Comparison of ENCODE assay signal across 7 cellular contexts in the genomic region with DNA sequence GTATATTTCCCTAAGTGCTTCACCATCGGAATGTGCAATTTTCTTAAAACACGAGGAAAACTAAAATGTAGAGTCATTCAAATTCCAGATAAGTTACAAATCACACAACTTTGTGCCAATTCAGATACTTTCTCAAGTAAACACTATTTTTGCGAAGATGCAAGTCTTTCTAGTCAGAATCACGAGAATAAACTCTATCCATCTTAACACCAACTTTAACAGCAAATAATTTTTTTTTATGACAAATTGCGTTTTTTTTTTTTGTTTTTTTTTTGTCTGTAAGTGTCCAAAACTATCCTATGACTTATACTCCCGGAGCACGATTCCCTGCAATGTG. TPM values are rescaled to one million over a fixed set of nuclear protein-coding genes. Genes with fewer than 3 reads are reported as not detected.
DNase-seq lines count a peak whose midpoint lies in the region; ATAC-seq lines count a peak whose summit lies in the region.

No MANE protein-coding gene starts in this region.

- H3K9me3 Mint-ChIP-seq in activated naive CD4-positive, alpha-beta T cell treated with anti-CD3 and anti-CD28 coated beads, Interleukin-2, amount 50 U/mL, for 72 hours = no peaks in the 10 kb centered on the region

- no peaks in the 10 kb centered on the region for H3K36me3 ChIP-seq in stomach smooth muscle (ENCODE audit: control insufficient read depth in 2 of 2, insufficient read depth in 2 of 2, low read length in 2 of 2)

- H3K9me3 ChIP-seq in iPS-18c (ENCODE audit: control insufficient read depth, insufficient read depth, low read length) = no peaks in the 10 kb centered on the region
- no peaks in the 10 kb centered on the region for H3K9me3 ChIP-seq in stomach smooth muscle (ENCODE audit: control insufficient read depth in 2 of 2, low read length in 2 of 2)

- peak overlapping the region; percentile 92 to 94 for H3K27ac Mint-ChIP-seq in activated naive CD4-positive, alpha-beta T cell treated with anti-CD3 and anti-CD28 coated beads, Interleukin-2, amount 50 U/mL, for 72 hours

- H3K4me1 ChIP-seq in stomach smooth muscle (ENCODE audit: control insufficient read depth, insufficient read depth, low read length) = peaks cover 22% of the 10 kb centered on the region

- no peaks in the 10 kb centered on the region for H3K27me3 ChIP-seq in stomach smooth muscle (ENCODE audit: control insufficient read depth in 1 of 2, insufficient read depth in 2 of 2, low read length in 2 of 2)

- H3K36me3 Mint-ChIP-seq in activated naive CD4-positive, alpha-beta T cell treated with anti-CD3 and anti-CD28 coated beads, Interleukin-2, amount 50 U/mL, for 72 hours = peaks cover 15 to 23% of the 10 kb centered on the region in 2 donors

- H3K4me3 ChIP-seq in iPS-18c (ENCODE audit: insufficient read depth, low read depth, low read length) (peak overlapping the region; percentile 71), stomach smooth muscle (ENCODE audit: low read length in 2 of 2) (peak overlapping the region; percentile 88 to 98)

- peak overlapping the region; percentile 99 for H3K27ac ChIP-seq in stomach smooth muscle (ENCODE audit: low read length)

- DNase-seq in HCEC 1CT (peak; percentile 81), LoVo (ENCODE audit: low spot score) (no peak), midbrain (lab: John Stamatoyannopoulos, UW) (no peak)
- DNase-seq in activated naive CD4-positive, alpha-beta T cell treated with anti-CD3 and anti-CD28 coated beads, Interleukin-2, amount 50 U/mL, for 72 hours (ENCODE audit: low spot score in 2 of 2) = no peak

- no peak for ATAC-seq in activated naive CD4-positive, alpha-beta T cell treated with anti-CD3 and anti-CD28 coated beads, Interleukin-2, amount 50 U/mL, for 72 hours
- ATAC-seq in GM18870 (IDR thresholded peaks at IDR 0.05; ENCODE audit: unreplicated experiment) = no peak

- peak overlapping the region; percentile 90 to 94 for H3K9ac ChIP-seq in stomach smooth muscle (ENCODE audit: low read length in 2 of 2)

RNA-seq across cellular contexts. Expression of a gene that starts 1.3 kb away (rescaled TPM):
- total RNA-seq in activated naive CD4-positive, alpha-beta T cell treated with anti-CD3 and anti-CD28 coated beads, Interleukin-2, amount 50 U/mL, for 72 hours = 10 to 100 TPM; 35.8 to 40.5 TPM
